Comparison of ENCODE assay signal across 14 cellular contexts in genomic region chr6:79614326-79615285, GRCh38. TPM values are rescaled to one million over a fixed set of nuclear protein-coding genes. Genes with fewer than 3 reads are reported as not detected.
DNase-seq lines count a peak whose midpoint lies in the region; ATAC-seq lines count a peak whose summit lies in the region.
"Had no signal": no experiment of that assay in that cellular context is flagged by ENCODE, and none has a peak within 500 bp of the region (broad histone marks: within the 10 kb centered on the region; RNA-seq: fewer than 3 reads in every experiment).

No MANE protein-coding gene starts in this region.

- peak; percentile 63 for ATAC-seq in GM19438 (IDR thresholded peaks at IDR 0.05; ENCODE audit: low read depth, unreplicated experiment)
- peak; percentile 77 for ATAC-seq in HG03025 (IDR thresholded peaks at IDR 0.05; ENCODE audit: low FRiP score, unreplicated experiment)

- no peaks in the 10 kb centered on the region for H3K4me1 ChIP-seq in SJCRH30

- H3K36me3 ChIP-seq in SJCRH30, result no peaks in the 10 kb centered on the region
- H3K36me3 ChIP-seq: esophagus squamous epithelium had no signal

- DNase-seq in CMK (ENCODE audit: low read depth) (peak; percentile 63), dermis blood vessel endothelial cell (peak; percentile 19), NCI-H1436 (lab: John Stamatoyannopoulos, UW) (no peak), NCI-H2171 treated with DMSO at 0.1 percent for 48 hours (lab: John Stamatoyannopoulos, UW) (no peak), SJCRH30 (no peak), DMS53 treated with DMSO at 0.1 percent for 48 hours (lab: John Stamatoyannopoulos, UW; ENCODE audit: unreplicated experiment) (no peak)
- DNase-seq: ACHN; activated CD4-positive, alpha-beta T cell treated with anti-CD3 and anti-CD28 coated beads, Interleukin-2, amount 10 ng/mL, durations not matched to agents 7 days and 5 days; esophagus squamous epithelium; NCI-H1092 treated with DMSO at 0.1 percent for 48 hours; NCI-H526 treated with DMSO at 0.1 percent for 48 hours had no signal

- no peak overlapping the region for H3K4me3 ChIP-seq in SJCRH30
- H3K4me3 ChIP-seq: esophagus squamous epithelium, SK-N-MC had no signal

- H3K9me3 ChIP-seq in SJCRH30 (replicated peaks), result no peaks in the 10 kb centered on the region
- H3K9me3 ChIP-seq: esophagus squamous epithelium had no signal

- H3K27me3 ChIP-seq in SJCRH30, result no peaks in the 10 kb centered on the region
- H3K27me3 ChIP-seq: esophagus squamous epithelium had no signal

- H3K27ac ChIP-seq in SJCRH30, result no peak overlapping the region
- H3K27ac ChIP-seq: esophagus squamous epithelium, SK-N-MC had no signal

RNA-seq across cellular contexts. Expression of gene SH3BGRL2, which starts 16.5 kb away (rescaled TPM):
- 114 and 133 TPM in 2 replicates for total RNA-seq in dermis blood vessel endothelial cell
- 8.1 and 9.0 TPM in 2 replicates for total RNA-seq in SJCRH30 (2014; rRNA removed; shearing (Covaris generic))

Comparison
In these comparisons a context has a peak if more than half of its experiments do, and no peak if none do; other contexts are left out.
1. DNase-seq: peak in CMK (single experiment) and dermis blood vessel endothelial cell (single experiment); none in NCI-H1436 (single experiment), NCI-H2171 treated with DMSO at 0.1 percent for 48 hours (single experiment), SJCRH30 (0 of 2) and DMS53 treated with DMSO at 0.1 percent for 48 hours (single experiment).
2. RNA of gene SH3BGRL2, which starts 16.5 kb away (total RNA-seq): 114 to 133 TPM in dermis blood vessel endothelial cell; 8.1 to 9.0 TPM in SJCRH30; every median in the first group is over 10 times any median in the second.